Comparison of ENCODE assay signal across 8 cellular contexts in genomic region chr5:170216262-170216864, GRCh38. TPM values are rescaled to one million over a fixed set of nuclear protein-coding genes. Genes with fewer than 3 reads are reported as not detected.
A peak's percentile ranks its signal among the peaks of the same experiment; 100 is the strongest.
DNase-seq lines count a peak whose midpoint lies in the region; ATAC-seq and TF ChIP-seq lines count a peak whose summit lies in the region.

No MANE protein-coding gene starts in this region.

- POLR2A ChIA-PET in Panc1 (lab: Charles Lee), result no interaction called here

- peak; percentile 66 for TF ChIP-seq CTCF in BE2C (IDR thresholded peaks at IDR 0.05; ENCODE audit: low read depth, low read length)
- peak; percentile 89 for TF ChIP-seq CTCF in Panc1 (IDR thresholded peaks at IDR 0.05)
- peak in 5 of 6 experiments; percentile 25 to 58 (median 37) for TF ChIP-seq CTCF in esophagus squamous epithelium (IDR thresholded peaks at IDR 0.05)

- H3K9me3 ChIP-seq in BE2C (no peaks in the 10 kb centered on the region), Panc1 (ENCODE audit: control insufficient read depth, insufficient read depth, low read depth, low read length) (no peaks in the 10 kb centered on the region), esophagus squamous epithelium (no peaks in the 10 kb centered on the region)

- H3K4me3 ChIP-seq in BE2C (ENCODE audit: low read depth, low read length), result no peak overlapping the region
- H3K4me3 ChIP-seq in Panc1 (ENCODE audit: low read depth in 2 of 2, low read length in 2 of 2), result no peak overlapping the region
- H3K4me3 ChIP-seq in esophagus squamous epithelium, result no peak overlapping the region
- no peak overlapping the region for H3K4me3 ChIP-seq in H7 (ENCODE audit: insufficient read depth, low read depth, low read length)

- H3K36me3 ChIP-seq in BE2C (no peaks in the 10 kb centered on the region), Panc1 (ENCODE audit: control insufficient read depth, insufficient read depth, low read length) (no peaks in the 10 kb centered on the region), esophagus squamous epithelium (no peaks in the 10 kb centered on the region), H7 (replicated peaks; ENCODE audit: control insufficient read depth, insufficient read depth, low read length) (no peaks in the 10 kb centered on the region)

- no peak for TF ChIP-seq POLR2A in esophagus squamous epithelium (IDR thresholded peaks at IDR 0.05)

- DNase-seq in BE2C, result peak; percentile 28
- peak; percentile 48 for DNase-seq in HT1080 (ENCODE audit: low read depth)
- DNase-seq in Panc1 (ENCODE audit: low read depth, low spot score), result peak; percentile 41
- no peak for DNase-seq in esophagus squamous epithelium (lab: John Stamatoyannopoulos, UW)
- DNase-seq in sciatic nerve (ENCODE audit: low spot score), result no peak
- DNase-seq in H7, result no peak
- no peak for DNase-seq in NCI-H2081 treated with DMSO at 0.1 percent for 48 hours (lab: John Stamatoyannopoulos, UW)

- intact Hi-C loops in Panc1 (cut with micrococcal nuclease; ENCODE audit: unreplicated experiment), result loop anchor here (1.0 to 5.0 kb wide), 3 partner anchors 116 to 514 kb away; partner anchors contain the start of gene INSYN2B
- intact Hi-C loops in esophagus squamous epithelium (cut with DNase I), result no loop called here
- intact Hi-C loops in sciatic nerve (cut with DNase I), result no loop called here

- H3K27ac ChIP-seq in Panc1 (ENCODE audit: low read length), result peak overlapping the region; percentile 84; the same call in 1 of the 2 replicates
- H3K27ac ChIP-seq in esophagus squamous epithelium, result no peak overlapping the region

- BruUV-seq in Panc1 (replicated peaks; lab: Mats Ljungman, UMichigan), result no TSS peak

- peak; percentile 86 for ATAC-seq in Panc1
- peak; percentile 87 for ATAC-seq in sciatic nerve
- no peak for ATAC-seq in GM18873 (IDR thresholded peaks at IDR 0.05; ENCODE audit: low FRiP score, unreplicated experiment)

- H3K27me3 ChIP-seq in BE2C (peaks cover 6% of the 10 kb centered on the region), Panc1 (ENCODE audit: control insufficient read depth, insufficient read depth, low read length) (no peaks in the 10 kb centered on the region), esophagus squamous epithelium (no peaks in the 10 kb centered on the region), H7 (ENCODE audit: control insufficient read depth, insufficient read depth, low read length) (no peaks in the 10 kb centered on the region)

- H3K4me1 ChIP-seq in BE2C (no peaks in the 10 kb centered on the region), Panc1 (ENCODE audit: control insufficient read depth, insufficient read depth, low read length) (peaks cover 15% of the 10 kb centered on the region), esophagus squamous epithelium (peaks cover 0 to 16% (median 0%) of the 10 kb centered on the region in 3 donors)

- CTCF ChIA-PET in Panc1 (lab: Charles Lee), result interaction anchor here (0.5 to 1.1 kb wide), 17 partner anchors 31 to 1856 kb away, joined by 3 to 17 read pairs (median 4); partner anchors contain the start of gene SPDL1

- in situ Hi-C loops in Panc1 (cut with HindIII; ENCODE audit: low pct_unique_long_range_greater_than_20kb, low sequenced_read_pairs), result no loop called here

RNA-seq across cellular contexts. Expression of gene C5orf58, which starts 16.4 kb away (rescaled TPM):
- polyA plus RNA-seq in BE2C (2012; ENCODE audit: insufficient read depth, insufficient read length, low read depth), result not detected
- 2.4 and 7.7 TPM in 2 replicates for total RNA-seq in HT1080 (2014; rRNA removed; shearing (Covaris generic))
- 13.5 and 23.6 TPM in 2 replicates for polyA plus RNA-seq in HT1080 (2015; cell fraction: cytosol; rRNA removed)
- polyA plus RNA-seq in HT1080 (2015; cell fraction: nucleus; rRNA removed), result 10.5 and 13.1 TPM in 2 replicates
- total RNA-seq in Panc1 (2021; ENCODE audit: unreplicated experiment), result 0.15 TPM
- polyA plus RNA-seq in Panc1 (2012; ENCODE audit: insufficient read length), result not detected
- total RNA-seq in esophagus squamous epithelium, result not detected
- not detected for total RNA-seq in sciatic nerve
- 4.3 and 4.9 TPM in 2 replicates for total RNA-seq in H7 (2014; rRNA removed; shearing (Covaris generic))

Comparison
In these comparisons a context has a peak if more than half of its experiments do, and no peak if none do; other contexts are left out.
1. DNase-seq: peak in BE2C (single experiment), HT1080 (single experiment) and Panc1 (single experiment); none in esophagus squamous epithelium (single experiment), sciatic nerve (single experiment), H7 (single experiment) and NCI-H2081 treated with DMSO at 0.1 percent for 48 hours (single experiment).
2. CTCF ChIP-seq: peak in every context shown above with its lines; median percentile 89 in Panc1; 66 in BE2C; 37 in esophagus squamous epithelium.